Comparison of ENCODE assay signal across 10 cellular contexts in the genomic region with DNA sequence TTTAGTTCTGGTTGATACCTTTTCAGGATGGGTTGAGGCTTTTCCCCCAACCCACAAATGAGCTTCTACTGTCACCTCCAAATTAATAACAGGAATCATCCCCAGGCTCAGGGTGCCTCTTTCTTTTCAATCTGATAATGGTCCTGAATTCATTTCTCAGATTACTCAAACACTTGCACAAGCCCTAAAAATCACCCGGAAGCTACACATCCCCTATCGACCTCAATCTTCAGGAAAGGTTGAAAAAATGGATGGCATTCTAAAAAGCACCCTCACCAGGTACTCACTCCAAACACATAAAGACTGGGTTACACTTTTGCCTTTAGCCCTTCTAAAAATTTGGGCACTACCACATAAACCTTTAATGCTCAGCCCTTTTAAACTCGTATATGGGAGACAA.
"Had no signal": no experiment of that assay in that cellular context is flagged by ENCODE, and none has a peak within 500 bp of the region (broad histone marks: within the 10 kb centered on the region; RNA-seq: fewer than 3 reads in every experiment).

No MANE protein-coding gene starts in this region.

- H3K36me3 ChIP-seq: HAP-1 had no signal

- H3K4me1 ChIP-seq: HAP-1 had no signal

- H2AFZ ChIP-seq: GM23248, GM23338 had no signal

- H3K27ac Mint-ChIP-seq: GM23338, H9, HFFc6 had no signal

- H3K9me3 Mint-ChIP-seq: HFFc6 had no signal

- FAIRE-seq: H1, H54 had no signal

- H3K4me3 Mint-ChIP-seq: GM23338, H9, HFFc6 had no signal

- H3K9ac ChIP-seq: GM23248 had no signal

- H3K27ac ChIP-seq: GM23248 had no signal

- H3K4me3 ChIP-seq: GM23248, GM23338, HAP-1 had no signal

- H3K4me2 ChIP-seq: GM23338 had no signal

- DNase-seq: GM23248, GOT3, H7, H9, HCEC 1CT, HFFc6 had no signal
